1 cellular context compared by ENCODE assay signal in the genomic region with DNA sequence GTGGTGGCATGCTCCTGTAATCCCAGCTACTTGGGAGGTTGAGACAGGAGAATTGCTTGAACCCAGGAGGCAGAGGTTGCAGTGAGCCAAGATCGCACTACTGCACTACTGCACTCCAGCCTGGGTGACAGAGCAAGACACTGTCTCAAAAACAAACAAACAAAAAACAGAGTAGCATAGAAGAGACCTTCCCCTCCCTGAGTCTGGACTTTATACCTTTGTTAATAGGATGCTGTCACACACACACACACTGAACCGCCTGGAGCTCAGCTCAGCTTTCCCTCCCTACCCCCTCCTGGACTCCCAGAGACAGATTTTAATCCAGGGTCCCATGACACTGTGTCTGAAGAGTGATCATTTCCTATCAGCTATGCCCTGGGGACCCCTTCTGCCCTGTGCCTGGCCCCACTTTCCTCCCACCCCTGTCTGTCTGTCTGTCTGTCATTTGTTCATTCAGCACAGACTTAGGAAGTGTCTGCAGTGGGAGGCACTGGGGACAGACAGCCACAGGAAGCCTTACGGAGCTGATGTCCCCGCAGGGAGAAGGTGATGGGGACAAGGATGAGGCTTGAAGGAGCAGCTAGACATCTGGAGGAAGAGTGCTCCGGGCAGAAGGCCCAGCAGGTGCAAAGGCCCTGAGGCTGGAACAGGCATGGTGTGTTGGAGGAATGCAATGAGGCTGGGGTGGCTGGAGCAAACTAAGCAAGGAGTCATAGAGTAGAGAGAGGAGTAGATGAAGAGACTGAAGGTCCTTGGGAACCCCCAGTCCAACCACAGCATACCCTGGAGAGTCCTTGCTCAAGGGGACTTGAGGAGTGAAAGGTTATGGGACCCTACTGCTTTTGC.
TF ChIP-seq lines count a peak whose summit lies in the region.

No MANE protein-coding gene starts in this region.

TF ChIP-seq in H1, 55 proteins besides CTCF, POLR2A, EP300 and RAD21:
- TF ChIP-seq TBP (IDR thresholded peaks at IDR 0.05; ENCODE audit: low read depth, low read length) (no peak), SP2 (IDR thresholded peaks at IDR 0.05; ENCODE audit: low read length) (no peak), SIN3A (conservative IDR thresholded peaks at IDR 0.05 in 1 of 2, IDR thresholded peaks at IDR 0.05 in 1 of 2; ENCODE audit: low read depth in 1 of 2, low read length in 2 of 2) (no peak), GABPA (IDR thresholded peaks at IDR 0.05; ENCODE audit: borderline replicate concordance, insufficient read depth, low read length) (no peak), ZNF274 (IDR thresholded peaks at IDR 0.05; ENCODE audit: borderline replicate concordance, extremely low read depth, low read length) (no peak), SIRT6 (IDR thresholded peaks at IDR 0.05; ENCODE audit: low read length) (no peak), SUZ12 (IDR thresholded peaks at IDR 0.05; ENCODE audit: low read length) (no peak), ASH2L (IDR thresholded peaks at IDR 0.05; ENCODE audit: low read length) (no peak), JUND (IDR thresholded peaks at IDR 0.05; ENCODE audit: low read length) (no peak), POU5F1 (IDR thresholded peaks at IDR 0.05; ENCODE audit: low read depth, low read length) (no peak), BCL11A (IDR thresholded peaks at IDR 0.05; ENCODE audit: low read depth in 2 of 2, low read length in 2 of 2) (no peak), CREB1 (IDR thresholded peaks at IDR 0.05) (no peak)
- TF ChIP-seq, protein P1, sequence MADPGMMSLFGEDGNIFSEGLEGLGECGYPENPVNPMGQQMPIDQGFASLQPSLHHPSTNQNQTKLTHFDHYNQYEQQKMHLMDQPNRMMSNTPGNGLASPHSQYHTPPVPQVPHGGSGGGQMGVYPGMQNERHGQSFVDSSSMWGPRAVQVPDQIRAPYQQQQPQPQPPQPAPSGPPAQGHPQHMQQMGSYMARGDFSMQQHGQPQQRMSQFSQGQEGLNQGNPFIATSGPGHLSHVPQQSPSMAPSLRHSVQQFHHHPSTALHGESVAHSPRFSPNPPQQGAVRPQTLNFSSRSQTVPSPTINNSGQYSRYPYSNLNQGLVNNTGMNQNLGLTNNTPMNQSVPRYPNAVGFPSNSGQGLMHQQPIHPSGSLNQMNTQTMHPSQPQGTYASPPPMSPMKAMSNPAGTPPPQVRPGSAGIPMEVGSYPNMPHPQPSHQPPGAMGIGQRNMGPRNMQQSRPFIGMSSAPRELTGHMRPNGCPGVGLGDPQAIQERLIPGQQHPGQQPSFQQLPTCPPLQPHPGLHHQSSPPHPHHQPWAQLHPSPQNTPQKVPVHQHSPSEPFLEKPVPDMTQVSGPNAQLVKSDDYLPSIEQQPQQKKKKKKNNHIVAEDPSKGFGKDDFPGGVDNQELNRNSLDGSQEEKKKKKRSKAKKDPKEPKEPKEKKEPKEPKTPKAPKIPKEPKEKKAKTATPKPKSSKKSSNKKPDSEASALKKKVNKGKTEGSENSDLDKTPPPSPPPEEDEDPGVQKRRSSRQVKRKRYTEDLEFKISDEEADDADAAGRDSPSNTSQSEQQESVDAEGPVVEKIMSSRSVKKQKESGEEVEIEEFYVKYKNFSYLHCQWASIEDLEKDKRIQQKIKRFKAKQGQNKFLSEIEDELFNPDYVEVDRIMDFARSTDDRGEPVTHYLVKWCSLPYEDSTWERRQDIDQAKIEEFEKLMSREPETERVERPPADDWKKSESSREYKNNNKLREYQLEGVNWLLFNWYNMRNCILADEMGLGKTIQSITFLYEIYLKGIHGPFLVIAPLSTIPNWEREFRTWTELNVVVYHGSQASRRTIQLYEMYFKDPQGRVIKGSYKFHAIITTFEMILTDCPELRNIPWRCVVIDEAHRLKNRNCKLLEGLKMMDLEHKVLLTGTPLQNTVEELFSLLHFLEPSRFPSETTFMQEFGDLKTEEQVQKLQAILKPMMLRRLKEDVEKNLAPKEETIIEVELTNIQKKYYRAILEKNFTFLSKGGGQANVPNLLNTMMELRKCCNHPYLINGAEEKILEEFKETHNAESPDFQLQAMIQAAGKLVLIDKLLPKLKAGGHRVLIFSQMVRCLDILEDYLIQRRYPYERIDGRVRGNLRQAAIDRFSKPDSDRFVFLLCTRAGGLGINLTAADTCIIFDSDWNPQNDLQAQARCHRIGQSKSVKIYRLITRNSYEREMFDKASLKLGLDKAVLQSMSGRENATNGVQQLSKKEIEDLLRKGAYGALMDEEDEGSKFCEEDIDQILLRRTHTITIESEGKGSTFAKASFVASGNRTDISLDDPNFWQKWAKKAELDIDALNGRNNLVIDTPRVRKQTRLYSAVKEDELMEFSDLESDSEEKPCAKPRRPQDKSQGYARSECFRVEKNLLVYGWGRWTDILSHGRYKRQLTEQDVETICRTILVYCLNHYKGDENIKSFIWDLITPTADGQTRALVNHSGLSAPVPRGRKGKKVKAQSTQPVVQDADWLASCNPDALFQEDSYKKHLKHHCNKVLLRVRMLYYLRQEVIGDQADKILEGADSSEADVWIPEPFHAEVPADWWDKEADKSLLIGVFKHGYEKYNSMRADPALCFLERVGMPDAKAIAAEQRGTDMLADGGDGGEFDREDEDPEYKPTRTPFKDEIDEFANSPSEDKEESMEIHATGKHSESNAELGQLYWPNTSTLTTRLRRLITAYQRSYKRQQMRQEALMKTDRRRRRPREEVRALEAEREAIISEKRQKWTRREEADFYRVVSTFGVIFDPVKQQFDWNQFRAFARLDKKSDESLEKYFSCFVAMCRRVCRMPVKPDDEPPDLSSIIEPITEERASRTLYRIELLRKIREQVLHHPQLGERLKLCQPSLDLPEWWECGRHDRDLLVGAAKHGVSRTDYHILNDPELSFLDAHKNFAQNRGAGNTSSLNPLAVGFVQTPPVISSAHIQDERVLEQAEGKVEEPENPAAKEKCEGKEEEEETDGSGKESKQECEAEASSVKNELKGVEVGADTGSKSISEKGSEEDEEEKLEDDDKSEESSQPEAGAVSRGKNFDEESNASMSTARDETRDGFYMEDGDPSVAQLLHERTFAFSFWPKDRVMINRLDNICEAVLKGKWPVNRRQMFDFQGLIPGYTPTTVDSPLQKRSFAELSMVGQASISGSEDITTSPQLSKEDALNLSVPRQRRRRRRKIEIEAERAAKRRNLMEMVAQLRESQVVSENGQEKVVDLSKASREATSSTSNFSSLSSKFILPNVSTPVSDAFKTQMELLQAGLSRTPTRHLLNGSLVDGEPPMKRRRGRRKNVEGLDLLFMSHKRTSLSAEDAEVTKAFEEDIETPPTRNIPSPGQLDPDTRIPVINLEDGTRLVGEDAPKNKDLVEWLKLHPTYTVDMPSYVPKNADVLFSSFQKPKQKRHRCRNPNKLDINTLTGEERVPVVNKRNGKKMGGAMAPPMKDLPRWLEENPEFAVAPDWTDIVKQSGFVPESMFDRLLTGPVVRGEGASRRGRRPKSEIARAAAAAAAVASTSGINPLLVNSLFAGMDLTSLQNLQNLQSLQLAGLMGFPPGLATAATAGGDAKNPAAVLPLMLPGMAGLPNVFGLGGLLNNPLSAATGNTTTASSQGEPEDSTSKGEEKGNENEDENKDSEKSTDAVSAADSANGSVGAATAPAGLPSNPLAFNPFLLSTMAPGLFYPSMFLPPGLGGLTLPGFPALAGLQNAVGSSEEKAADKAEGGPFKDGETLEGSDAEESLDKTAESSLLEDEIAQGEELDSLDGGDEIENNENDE (IDR thresholded peaks at IDR 0.05; ENCODE audit: insufficient replicate concordance, low read length): no peak
